ENCODE assay signal across 6 cellular contexts in genomic region chr11:574632-575323, GRCh38.
DNase-seq lines count a peak whose midpoint lies in the region; TF ChIP-seq lines count a peak whose summit lies in the region.

No MANE protein-coding gene starts in this region.

- peak overlapping the region; percentile 100 for H3K4me2 ChIP-seq in OCI-LY1 (ENCODE audit: low read length)

- peak overlapping the region; percentile 97 for H3K4me3 ChIP-seq in ACC112 (ENCODE audit: low read depth, low read length)
- peak overlapping the region; percentile 90 for H3K4me3 ChIP-seq in OCI-LY1 (ENCODE audit: low read depth, low read length, poor library complexity, severe bottlenecking)
- H3K4me3 ChIP-seq in iPS-15b (ENCODE audit: low read depth, low read length), result peak overlapping the region; percentile 78

- no peaks in the 10 kb centered on the region for H4K20me1 ChIP-seq in OCI-LY1 (ENCODE audit: insufficient read depth, low read length)

- H3K9me2 ChIP-seq in OCI-LY1 (ENCODE audit: low read depth, low read length), result no peaks in the 10 kb centered on the region

- no peaks in the 10 kb centered on the region for H3K9me3 ChIP-seq in OCI-LY1 (ENCODE audit: low read length)
- no peaks in the 10 kb centered on the region for H3K9me3 ChIP-seq in iPS-15b (ENCODE audit: control insufficient read depth, insufficient read depth, low read length)

- no peak for DNase-seq in Ammon's horn (ENCODE audit: low spot score)
- DNase-seq in NCI-H1694 (lab: John Stamatoyannopoulos, UW), result no peak
- DNase-seq in NCI-H2081 (lab: John Stamatoyannopoulos, UW), result no peak

- H3K27me3 ChIP-seq in ACC112 (ENCODE audit: insufficient read depth, low read length) (no peaks in the 10 kb centered on the region), OCI-LY1 (ENCODE audit: insufficient read depth, low read length) (no peaks in the 10 kb centered on the region), iPS-15b (ENCODE audit: control insufficient read depth, insufficient read depth, low read length) (peaks cover 7% of the 10 kb centered on the region)

- H3K9ac ChIP-seq in OCI-LY1 (ENCODE audit: low read length) (peak overlapping the region; percentile 84), iPS-15b (ENCODE audit: low read depth, low read length) (no peak overlapping the region)

- H3K36me3 ChIP-seq in ACC112 (ENCODE audit: insufficient read depth, low read length) (no peaks in the 10 kb centered on the region), OCI-LY1 (ENCODE audit: insufficient read depth, low read length) (no peaks in the 10 kb centered on the region; the same call in 1 of the 2 replicates), iPS-15b (ENCODE audit: control insufficient read depth, insufficient read depth, low read length) (no peaks in the 10 kb centered on the region)

- H3K79me2 ChIP-seq in ACC112 (ENCODE audit: control insufficient read depth, insufficient read depth, low read length, unreplicated experiment) (peaks cover 32% of the 10 kb centered on the region), OCI-LY1 (ENCODE audit: insufficient read depth, low read length) (peaks cover 31% of the 10 kb centered on the region)

- H2AFZ ChIP-seq in ACC112 (ENCODE audit: low read length, unreplicated experiment), result peak overlapping the region; percentile 87
- no peak overlapping the region for H2AFZ ChIP-seq in OCI-LY1 (ENCODE audit: low read length)

- TF ChIP-seq CTCF in OCI-LY1 (IDR thresholded peaks at IDR 0.05; ENCODE audit: low read length), result no peak

- H3K27ac ChIP-seq in ACC112 (ENCODE audit: low read depth, low read length) (no peak overlapping the region), OCI-LY1 (ENCODE audit: low read depth, low read length, poor library complexity, severe bottlenecking) (no peak overlapping the region)

- no peaks in the 10 kb centered on the region for H3F3A ChIP-seq in OCI-LY1 (ENCODE audit: insufficient read depth, low read length)

- peaks cover 28% of the 10 kb centered on the region for H3K4me1 ChIP-seq in ACC112 (ENCODE audit: control insufficient read depth, insufficient read depth, low read length, unreplicated experiment)
- H3K4me1 ChIP-seq in OCI-LY1 (ENCODE audit: insufficient read depth, low read length, severe bottlenecking), result peaks cover 43% of the 10 kb centered on the region
- peaks cover 11% of the 10 kb centered on the region for H3K4me1 ChIP-seq in iPS-15b (ENCODE audit: control insufficient read depth, insufficient read depth, low read length)
